In the genomic region with DNA sequence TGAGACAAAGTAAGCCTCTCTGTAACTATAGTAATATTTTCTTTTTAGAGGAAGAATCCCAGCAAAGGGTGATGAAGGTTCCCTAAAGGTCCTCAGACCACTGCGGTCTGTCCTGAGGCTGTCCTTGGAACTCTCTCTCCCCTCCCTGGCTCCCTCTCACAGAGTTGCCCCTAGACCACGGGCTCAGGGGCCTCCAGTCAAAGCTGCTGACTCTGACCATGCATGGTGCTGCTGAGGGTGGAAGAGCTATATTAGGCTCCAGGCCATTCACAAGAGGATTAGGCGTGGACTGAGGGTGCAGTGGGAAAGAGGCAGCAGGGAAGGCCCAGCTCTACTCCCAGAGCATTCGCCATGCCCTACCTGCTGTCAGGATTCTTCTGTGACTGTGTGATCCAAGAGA, we compare ENCODE assay signal across 27 cellular contexts.
"Had no signal": no experiment of that assay in that cellular context is flagged by ENCODE, and none has a peak within 500 bp of the region (broad histone marks: within the 10 kb centered on the region; RNA-seq: fewer than 3 reads in every experiment).

No MANE protein-coding gene starts in this region.

- H3K27ac ChIP-seq: heart right ventricle, hepatocyte, left lung, lower lobe of right lung, neural progenitor cell, neutrophil, parathyroid adenoma, spleen, suprapubic skin, thoracic aorta, tibial artery, vagina had no signal

- H3K4me3 Mint-ChIP-seq: naive B cell; natural killer cell; nephron progenitor cell; stimulated activated effector memory CD8-positive, alpha-beta T cell treated with anti-CD3 and anti-CD28 coated beads, Interleukin-12 subunit alpha, Interleukin-12 subunit beta, amount 100 ng/mL, for 72 hours; stimulated activated naive CD8-positive, alpha-beta T cell treated with anti-CD3 and anti-CD28 coated beads, Interleukin-15, Interleukin-2, amounts not matched to agents 100 ng/mL and 50 ng/mL, for 24 hours had no signal

- H3K9me3 ChIP-seq: neutrophil, suprapubic skin, thoracic aorta, tibial artery, vagina had no signal

- H3K4me3 ChIP-seq: heart right ventricle, hepatocyte, left lung, lower lobe of right lung, neural progenitor cell, spleen, suprapubic skin, thoracic aorta, tibial artery, vagina had no signal

- ATAC-seq: left lung; natural killer cell; sciatic nerve; stimulated activated effector memory CD8-positive, alpha-beta T cell treated with anti-CD3 and anti-CD28 coated beads, Interleukin-12 subunit alpha, Interleukin-12 subunit beta, amount 100 ng/mL, for 72 hours had no signal

- H3K27me3 ChIP-seq: heart right ventricle, hepatocyte, left lung, neural progenitor cell, neutrophil, spleen, suprapubic skin, tibial artery, vagina had no signal

- DNase-seq: kidney glomerular epithelial cell; left lung; lower lobe of right lung; mammary epithelial cell; mesenchymal stem cell; naive B cell; natural killer cell; nephron progenitor cell; occipital lobe; spleen; stimulated activated CD4-positive, alpha-beta T cell treated with anti-CD3 and anti-CD28 coated beads, Interleukin-4, amount 100 ng/mL, for 24 hours; stimulated activated naive CD4-positive, alpha-beta T cell; tibial artery; trophoblast cell had no signal

- H3K79me2 ChIP-seq: hepatocyte, parathyroid adenoma had no signal

- H3K36me3 ChIP-seq: heart right ventricle, lower lobe of right lung, neural progenitor cell, neutrophil, suprapubic skin, thoracic aorta, tibial artery, vagina had no signal

- H3K9ac ChIP-seq: neural progenitor cell, parathyroid adenoma had no signal

- H3K4me2 ChIP-seq: hepatocyte, neural progenitor cell had no signal

- H3K27ac Mint-ChIP-seq: naive B cell; natural killer cell; nephron progenitor cell; stimulated activated effector memory CD8-positive, alpha-beta T cell treated with anti-CD3 and anti-CD28 coated beads, Interleukin-12 subunit alpha, Interleukin-12 subunit beta, amount 100 ng/mL, for 72 hours; stimulated activated naive CD8-positive, alpha-beta T cell treated with anti-CD3 and anti-CD28 coated beads, Interleukin-15, Interleukin-2, amounts not matched to agents 100 ng/mL and 50 ng/mL, for 24 hours had no signal

- H3K27me3 Mint-ChIP-seq: naive B cell; stimulated activated naive CD8-positive, alpha-beta T cell treated with anti-CD3 and anti-CD28 coated beads, Interleukin-15, Interleukin-2, amounts not matched to agents 100 ng/mL and 50 ng/mL, for 24 hours had no signal

- H3K4me1 ChIP-seq: lower lobe of right lung, neural progenitor cell, parathyroid adenoma, suprapubic skin, tibial artery, vagina had no signal

- H3K36me3 Mint-ChIP-seq: natural killer cell; stimulated activated effector memory CD8-positive, alpha-beta T cell treated with anti-CD3 and anti-CD28 coated beads, Interleukin-12 subunit alpha, Interleukin-12 subunit beta, amount 100 ng/mL, for 72 hours had no signal

- FAIRE-seq: keratinocyte, small intestine had no signal

- H3K9me3 Mint-ChIP-seq: natural killer cell; stimulated activated effector memory CD8-positive, alpha-beta T cell treated with anti-CD3 and anti-CD28 coated beads, Interleukin-12 subunit alpha, Interleukin-12 subunit beta, amount 100 ng/mL, for 72 hours; stimulated activated naive CD8-positive, alpha-beta T cell treated with anti-CD3 and anti-CD28 coated beads, Interleukin-15, Interleukin-2, amounts not matched to agents 100 ng/mL and 50 ng/mL, for 24 hours had no signal

- H3K4me1 Mint-ChIP-seq: naive B cell; stimulated activated effector memory CD8-positive, alpha-beta T cell treated with anti-CD3 and anti-CD28 coated beads, Interleukin-12 subunit alpha, Interleukin-12 subunit beta, amount 100 ng/mL, for 72 hours had no signal

- H2AFZ ChIP-seq: hepatocyte, neural progenitor cell, parathyroid adenoma had no signal
